Comparison of ENCODE assay signal across 8 cellular contexts in genomic region chr9:34139477-34140146, GRCh38. TPM values are rescaled to one million over a fixed set of nuclear protein-coding genes. Genes with fewer than 3 reads are reported as not detected.
DNase-seq lines count a peak whose midpoint lies in the region; ATAC-seq and TF ChIP-seq lines count a peak whose summit lies in the region.

No MANE protein-coding gene starts in this region.

- H2AFZ ChIP-seq in GM23338 (no peak overlapping the region), fibroblast of lung (ENCODE audit: low read length) (no peak overlapping the region)

- H3K9me3 ChIP-seq in Panc1 (ENCODE audit: control insufficient read depth, insufficient read depth, low read depth, low read length) = no peaks in the 10 kb centered on the region
- no peaks in the 10 kb centered on the region for H3K9me3 ChIP-seq in fibroblast of lung (ENCODE audit: control insufficient read depth, insufficient read depth, low read depth, low read length)

- H3K4me3 Mint-ChIP-seq in GM23338 = no peak overlapping the region

- H3K4me2 ChIP-seq in GM23338 (no peak overlapping the region), fibroblast of lung (ENCODE audit: extremely low read depth, insufficient read depth, low read length) (no peak overlapping the region)

- POLR2A ChIA-PET in Panc1 (lab: Charles Lee) = interaction anchor here (0.6 to 0.7 kb wide), 3 partner anchors 46 to 358 kb away, joined by 3 to 12 read pairs (median 5); no protein-coding TSS in a partner anchor

- ATAC-seq in GM23338 = peak; percentile 71
- peak; percentile 88 for ATAC-seq in Panc1
- no peak for ATAC-seq in GM21390 (IDR thresholded peaks at IDR 0.05; ENCODE audit: unreplicated experiment)

- peak; percentile 33 for DNase-seq in GM23338 (ENCODE audit: low spot score)
- DNase-seq in Panc1 (ENCODE audit: low read depth, low spot score) = no peak
- peak; percentile 92 to 95 for DNase-seq in fibroblast of lung (ENCODE audit: low read depth in 2 of 2)
- peak; percentile 73 for DNase-seq in retinal pigment epithelial cell (ENCODE audit: low read depth)
- DNase-seq in retina = no peak
- DNase-seq in NCI-H2227 (lab: John Stamatoyannopoulos, UW; ENCODE audit: unreplicated experiment) = no peak
- DNase-seq in activated CD4-positive, alpha-beta T cell treated with anti-CD3 and anti-CD28 coated beads for 4 hours = no peak

- CTCF ChIA-PET in Panc1 (lab: Charles Lee) = interaction anchor here (0.6 to 0.7 kb wide), 8 partner anchors 12 to 616 kb away, joined by 3 to 12 read pairs (median 5); partner anchors contain the start of gene ANKRD18B

- no peaks in the 10 kb centered on the region for H3F3A ChIP-seq in GM23338 (replicated peaks; ENCODE audit: low read depth)

- H3K36me3 ChIP-seq in GM23338 (ENCODE audit: insufficient read depth) (no peaks in the 10 kb centered on the region), Panc1 (ENCODE audit: control insufficient read depth, insufficient read depth, low read length) (no peaks in the 10 kb centered on the region), fibroblast of lung (ENCODE audit: control insufficient read depth, insufficient read depth, low read length) (no peaks in the 10 kb centered on the region)

- no peaks in the 10 kb centered on the region for H3K36me3 Mint-ChIP-seq in GM23338 (ENCODE audit: low read depth)

- H3K4me3 ChIP-seq in GM23338 (no peak overlapping the region), Panc1 (ENCODE audit: low read depth in 2 of 2, low read length in 2 of 2) (no peak overlapping the region), fibroblast of lung (replicated peaks in 1 of 4; ENCODE audit: control extremely low read depth in 1 of 4, insufficient read depth in 1 of 4, low read depth in 3 of 4, low read length in 4 of 4) (no peak overlapping the region), retinal pigment epithelial cell (ENCODE audit: low read length) (no peak overlapping the region)

- intact Hi-C loops in Panc1 (cut with micrococcal nuclease; ENCODE audit: unreplicated experiment) = no loop called here

- H3K27me3 Mint-ChIP-seq in GM23338 (ENCODE audit: insufficient read depth, low read depth, poor library complexity) = peaks cover 8% of the 10 kb centered on the region

- TF ChIP-seq CTCF in GM23338 (conservative IDR thresholded peaks at IDR 0.05; ENCODE audit: low read depth in 2 of 2) (peak in 1 of 2 experiments; percentile 52; a peak in 3 of 4 replicates), Panc1 (IDR thresholded peaks at IDR 0.05) (no peak), fibroblast of lung (conservative IDR thresholded peaks at IDR 0.05 in 1 of 2, IDR thresholded peaks at IDR 0.05 in 1 of 2; ENCODE audit: low read depth in 1 of 2, low read length in 2 of 2) (peak; percentile 38 to 55), retinal pigment epithelial cell (conservative IDR thresholded peaks at IDR 0.05; ENCODE audit: low read depth, low read length) (peak; percentile 66)

- H3K27ac Mint-ChIP-seq in GM23338 = no peak overlapping the region

- no TSS peak for BruUV-seq in Panc1 (replicated peaks; lab: Mats Ljungman, UMichigan)

- no peaks in the 10 kb centered on the region for H3K9me2 ChIP-seq in GM23338 (ENCODE audit: insufficient read depth)

- in situ Hi-C loops in Panc1 (cut with HindIII; ENCODE audit: low pct_unique_long_range_greater_than_20kb, low sequenced_read_pairs) = no loop called here

- H3K9ac ChIP-seq in fibroblast of lung (ENCODE audit: insufficient read depth, low read length) = no peak overlapping the region

- H4K20me1 ChIP-seq in GM23338 (replicated peaks; ENCODE audit: insufficient read depth) (no peaks in the 10 kb centered on the region), fibroblast of lung (ENCODE audit: control insufficient read depth, extremely low read depth, insufficient read depth, low read length) (no peaks in the 10 kb centered on the region)

- no peaks in the 10 kb centered on the region for H3K4me1 ChIP-seq in GM23338 (ENCODE audit: insufficient read depth)
- no peaks in the 10 kb centered on the region for H3K4me1 ChIP-seq in Panc1 (ENCODE audit: control insufficient read depth, insufficient read depth, low read length)
- H3K4me1 ChIP-seq in fibroblast of lung (ENCODE audit: control insufficient read depth, extremely low read depth, insufficient read depth, low read length) = no peaks in the 10 kb centered on the region

- H3K9me3 Mint-ChIP-seq in GM23338 = peaks cover 15% of the 10 kb centered on the region; the same call in 2 of the 3 replicates

- H3K27me3 ChIP-seq in GM23338 (ENCODE audit: insufficient read depth) = no peaks in the 10 kb centered on the region
- no peaks in the 10 kb centered on the region for H3K27me3 ChIP-seq in Panc1 (ENCODE audit: control insufficient read depth, insufficient read depth, low read length)
- no peaks in the 10 kb centered on the region for H3K27me3 ChIP-seq in fibroblast of lung (ENCODE audit: control insufficient read depth, insufficient read depth, low read length)

- H3K79me2 ChIP-seq in GM23338 (replicated peaks; ENCODE audit: insufficient read depth) (no peaks in the 10 kb centered on the region), fibroblast of lung (ENCODE audit: control insufficient read depth, insufficient read depth, low read length) (no peaks in the 10 kb centered on the region)

- H3K27ac ChIP-seq in GM23338 (ENCODE audit: low read depth) = no peak overlapping the region
- H3K27ac ChIP-seq in Panc1 (ENCODE audit: low read length) = no peak overlapping the region
- no peak overlapping the region for H3K27ac ChIP-seq in fibroblast of lung (ENCODE audit: insufficient read depth, low read length)

- no peaks in the 10 kb centered on the region for H3K4me1 Mint-ChIP-seq in GM23338

TF ChIP-seq in GM23338, 12 proteins besides CTCF, POLR2A, EP300 and RAD21 (continues in another document):
- TF ChIP-seq ZNF331 (CRISPR knock-in tag; IDR thresholded peaks at IDR 0.05; ENCODE audit: low read depth) (no peak), NANOG (IDR thresholded peaks at IDR 0.05; ENCODE audit: borderline replicate concordance) (no peak), JUNB (IDR thresholded peaks at IDR 0.05; ENCODE audit: unreplicated experiment) (no peak), EZH2 (IDR thresholded peaks at IDR 0.05; ENCODE audit: low read depth, unreplicated experiment) (no peak), ETS1 (IDR thresholded peaks at IDR 0.05) (no peak), POLR2AphosphoS5 (IDR thresholded peaks at IDR 0.05; ENCODE audit: low read depth) (no peak), REST (IDR thresholded peaks at IDR 0.05; ENCODE audit: unreplicated experiment) (no peak)

RNA-seq across cellular contexts. Expression of gene DCAF12, which starts 13.1 kb away (rescaled TPM):
- total RNA-seq in GM23338 (2014; rRNA removed; shearing (Covaris generic)) = 20.7 and 27.5 TPM in 2 replicates
- polyA plus RNA-seq in GM23338 (2016; fragmentation: Nextera tagmentation; extraction: Ambion mirVana) = 8.9 and 9.5 TPM in 2 replicates
- total RNA-seq in Panc1 (2021; ENCODE audit: unreplicated experiment) = 38.3 TPM
- 25.2 TPM for polyA plus RNA-seq in Panc1 (2012; ENCODE audit: insufficient read length)
- 9.7 and 10.8 TPM in 2 replicates for total RNA-seq in fibroblast of lung
- 25.4 and 26.3 TPM in 2 replicates for polyA plus RNA-seq in fibroblast of lung
- 10.5 and 12.3 TPM in 2 replicates for polyA plus RNA-seq in fibroblast of lung (2012)
- polyA minus RNA-seq in fibroblast of lung (ENCODE audit: low replicate concordance) = 18.0 and 55.5 TPM in 2 replicates

RNA-seq across cellular contexts. Expression of gene UBAP1, which starts 39.2 kb away (rescaled TPM):
- 20.7 and 24.9 TPM in 2 replicates for total RNA-seq in GM23338 (2014; rRNA removed; shearing (Covaris generic))
- polyA plus RNA-seq in GM23338 (2016; fragmentation: Nextera tagmentation; extraction: Ambion mirVana) = 16.8 and 17.4 TPM in 2 replicates
- total RNA-seq in Panc1 (2021; ENCODE audit: unreplicated experiment) = 55.3 TPM
- polyA plus RNA-seq in Panc1 (2012; ENCODE audit: insufficient read length) = 44.9 TPM
- 32.1 and 41.6 TPM in 2 replicates for total RNA-seq in fibroblast of lung
- 57.6 and 58.1 TPM in 2 replicates for polyA plus RNA-seq in fibroblast of lung
- 37.5 and 38.3 TPM in 2 replicates for polyA plus RNA-seq in fibroblast of lung (2012)
- polyA minus RNA-seq in fibroblast of lung (ENCODE audit: low replicate concordance) = 64.9 and 90.3 TPM in 2 replicates

Comparison
In these comparisons a context has a peak if more than half of its experiments do, and no peak if none do; other contexts are left out.
1. DNase-seq: peak in GM23338 (single experiment), fibroblast of lung (2 of 2) and retinal pigment epithelial cell (single experiment); none in Panc1 (single experiment), retina (single experiment), NCI-H2227 (single experiment) and activated CD4-positive, alpha-beta T cell treated with anti-CD3 and anti-CD28 coated beads for 4 hours (0 of 2).